ENCODE assay signal across 17 cellular contexts in the genomic region with DNA sequence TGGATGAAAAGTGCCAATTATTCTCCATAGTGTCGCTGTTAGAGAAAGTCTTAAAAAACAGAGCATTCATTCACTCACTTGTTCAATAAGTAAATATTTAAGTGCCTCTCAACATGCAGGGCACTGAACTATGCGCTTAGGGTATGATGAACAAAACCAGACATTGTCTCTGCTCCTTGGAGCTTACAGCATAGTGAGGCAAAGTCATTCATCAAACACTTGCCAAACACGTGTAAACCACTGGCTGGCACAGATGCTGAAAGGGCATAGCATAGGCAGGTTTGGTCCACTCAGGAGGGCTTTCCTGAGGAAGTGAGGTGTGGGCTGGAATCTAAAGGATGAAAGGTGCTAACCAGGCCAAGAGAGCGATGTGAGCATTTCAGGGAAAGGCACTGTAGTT. TPM values are rescaled to one million over a fixed set of nuclear protein-coding genes. Genes with fewer than 3 reads are reported as not detected.
A peak's percentile ranks its signal among the peaks of the same experiment; 100 is the strongest.
DNase-seq lines count a peak whose midpoint lies in the region; ATAC-seq and TF ChIP-seq lines count a peak whose summit lies in the region.
"Had no signal": no experiment of that assay in that cellular context is flagged by ENCODE, and none has a peak within 500 bp of the region (broad histone marks: within the 10 kb centered on the region; RNA-seq: fewer than 3 reads in every experiment).

No MANE protein-coding gene starts in this region.

- no peaks in the 10 kb centered on the region for H3K27me3 Mint-ChIP-seq in activated naive CD8-positive, alpha-beta T cell
- peaks cover 4% of the 10 kb centered on the region for H3K27me3 Mint-ChIP-seq in activated naive CD8-positive, alpha-beta T cell treated with anti-CD3 and anti-CD28 coated beads for 36 hours
- H3K27me3 Mint-ChIP-seq in memory B cell: no peaks in the 10 kb centered on the region

- no peak for DNase-seq in activated naive CD8-positive, alpha-beta T cell treated with anti-CD3 and anti-CD28 coated beads for 36 hours
- DNase-seq in memory B cell (ENCODE audit: low spot score in 2 of 2) (no peak), substantia nigra (lab: John Stamatoyannopoulos, UW) (no peak), tibial artery (no peak), testis (no peak)
- DNase-seq in activated CD8-positive, alpha-beta memory T cell treated with anti-CD3 and anti-CD28 coated beads, Interleukin-2, amount 50 U/mL, for 48 hours: no peak
- DNase-seq: CD8-positive, alpha-beta memory T cell; DMS53; GF-D8 had no signal

- H4K20me1 ChIP-seq in OCI-LY3 (ENCODE audit: insufficient read depth, low read length): no peaks in the 10 kb centered on the region
- H4K20me1 ChIP-seq: BLaER1 had no signal

- TF ChIP-seq POLR2A in testis (IDR thresholded peaks at IDR 0.05): no peak

- no peak overlapping the region for H2AFZ ChIP-seq in OCI-LY3 (ENCODE audit: low read depth, low read length)

- H3K27ac ChIP-seq in OCI-LY3 (ENCODE audit: low read length) (no peak overlapping the region), substantia nigra (ENCODE audit: low read depth, low read length, poor library complexity, severe bottlenecking) (no peak overlapping the region), tibial artery (no peak overlapping the region), testis (no peak overlapping the region)
- H3K27ac ChIP-seq: 22Rv1, BLaER1, HL-60 had no signal

- H3K9me3 Mint-ChIP-seq in activated naive CD8-positive, alpha-beta T cell (ENCODE audit: low read depth): no peaks in the 10 kb centered on the region
- H3K9me3 Mint-ChIP-seq in activated naive CD8-positive, alpha-beta T cell treated with anti-CD3 and anti-CD28 coated beads for 36 hours: no peaks in the 10 kb centered on the region
- H3K9me3 Mint-ChIP-seq in memory B cell: no peaks in the 10 kb centered on the region
- H3K9me3 Mint-ChIP-seq: IgD-negative memory B cell had no signal

- peak overlapping the region; percentile 37 for H3K4me2 ChIP-seq in OCI-LY3 (ENCODE audit: low read length)
- H3K4me2 ChIP-seq: BLaER1 had no signal

- no peak overlapping the region; the same call in 1 of the 2 replicates for H3K9ac ChIP-seq in OCI-LY3 (ENCODE audit: low read length)
- H3K9ac ChIP-seq: BLaER1 had no signal

- TF ChIP-seq CTCF in OCI-LY3 (IDR thresholded peaks at IDR 0.05; ENCODE audit: low read depth, low read length): no peak
- no peak for TF ChIP-seq CTCF in tibial artery (IDR thresholded peaks at IDR 0.05)
- no peak for TF ChIP-seq CTCF in testis (IDR thresholded peaks at IDR 0.05)

- H3K9me3 ChIP-seq in OCI-LY3 (ENCODE audit: insufficient read depth, low read length): no peaks in the 10 kb centered on the region
- no peaks in the 10 kb centered on the region for H3K9me3 ChIP-seq in tibial artery
- no peaks in the 10 kb centered on the region for H3K9me3 ChIP-seq in testis
- H3K9me3 ChIP-seq: BLaER1 had no signal

- H3K4me3 Mint-ChIP-seq in activated naive CD8-positive, alpha-beta T cell: no peak overlapping the region
- H3K4me3 Mint-ChIP-seq in activated naive CD8-positive, alpha-beta T cell treated with anti-CD3 and anti-CD28 coated beads for 36 hours: no peak overlapping the region
- no peak overlapping the region for H3K4me3 Mint-ChIP-seq in memory B cell
- H3K4me3 Mint-ChIP-seq: CD8-positive, alpha-beta memory T cell had no signal

- H3K27ac Mint-ChIP-seq in activated naive CD8-positive, alpha-beta T cell: peak overlapping the region; percentile 19
- H3K27ac Mint-ChIP-seq in activated naive CD8-positive, alpha-beta T cell treated with anti-CD3 and anti-CD28 coated beads for 36 hours: no peak overlapping the region
- H3K27ac Mint-ChIP-seq in memory B cell: peak overlapping the region; percentile 18

- no peak for ATAC-seq in memory B cell (ENCODE audit: low read depth)
- ATAC-seq: HCT116 had no signal

- peaks cover 9% of the 10 kb centered on the region for H3K4me1 Mint-ChIP-seq in activated naive CD8-positive, alpha-beta T cell (ENCODE audit: low read depth)
- H3K4me1 Mint-ChIP-seq in activated naive CD8-positive, alpha-beta T cell treated with anti-CD3 and anti-CD28 coated beads for 36 hours: peaks cover 14% of the 10 kb centered on the region
- peaks cover 22% of the 10 kb centered on the region for H3K4me1 Mint-ChIP-seq in memory B cell

- H3K4me3 ChIP-seq in OCI-LY3 (ENCODE audit: low read length) (no peak overlapping the region; the same call in 1 of the 2 replicates), tibial artery (no peak overlapping the region), testis (no peak overlapping the region)
- H3K4me3 ChIP-seq: BLaER1 had no signal

- no peaks in the 10 kb centered on the region for H3K36me3 ChIP-seq in OCI-LY3 (replicated peaks; ENCODE audit: low read depth, low read length)
- H3K36me3 ChIP-seq in tibial artery: no peaks in the 10 kb centered on the region
- H3K36me3 ChIP-seq in testis (ENCODE audit: low read depth, missing control alignments): no peaks in the 10 kb centered on the region
- H3K36me3 ChIP-seq: BLaER1 had no signal

- intact Hi-C loops in tibial artery (cut with DNase I; ENCODE audit: low total_unique reads) (loop anchor here (5.0 kb wide), 2 partner anchors 63 to 138 kb away; no protein-coding TSS in a partner anchor), testis (cut with DNase I; ENCODE audit: low total_unique reads) (loop anchor here (5.0 kb wide), 1 partner anchor 133 kb away; no protein-coding TSS in a partner anchor)

- 77 to 83% methylated on average over 4 of the region's 4 CpGs for WGBS in testis, 2 donors

- H3K4me1 ChIP-seq in OCI-LY3 (ENCODE audit: low read length) (peaks cover 54% of the 10 kb centered on the region), tibial artery (peaks cover 0 to 13% (median 7%) of the 10 kb centered on the region in 4 donors), testis (no peaks in the 10 kb centered on the region)

- no peaks in the 10 kb centered on the region for H3K79me2 ChIP-seq in OCI-LY3 (ENCODE audit: low read length)

- no peaks in the 10 kb centered on the region for H3K36me3 Mint-ChIP-seq in activated naive CD8-positive, alpha-beta T cell
- no peaks in the 10 kb centered on the region for H3K36me3 Mint-ChIP-seq in activated naive CD8-positive, alpha-beta T cell treated with anti-CD3 and anti-CD28 coated beads for 36 hours
- H3K36me3 Mint-ChIP-seq in memory B cell: no peaks in the 10 kb centered on the region
- H3K36me3 Mint-ChIP-seq: CD8-positive, alpha-beta memory T cell had no signal

- H3K27me3 ChIP-seq in OCI-LY3 (ENCODE audit: low read depth, low read length) (peaks cover 16% of the 10 kb centered on the region), tibial artery (no peaks in the 10 kb centered on the region), testis (no peaks in the 10 kb centered on the region)

RNA-seq across cellular contexts. Expression of gene RD3, which starts 27.6 kb away (rescaled TPM):
- total RNA-seq in activated naive CD8-positive, alpha-beta T cell treated with anti-CD3 and anti-CD28 coated beads for 36 hours: not detected
- under 1 TPM in 1 of 2 donors, not detected in 1; 0.19 TPM for total RNA-seq in testis
- polyA plus RNA-seq in testis (ENCODE audit: insufficient read depth, low read depth, low replicate concordance): not detected
- total RNA-seq: A673; CD8-positive, alpha-beta memory T cell had no signal
- polyA plus RNA-seq: CD8-positive, alpha-beta memory T cell; IgD-negative memory B cell had no signal

RNA-seq across cellular contexts. Expression of gene SLC30A1, which starts 59.4 kb away (rescaled TPM):
- 10 to 100 TPM; 11.3 to 12.1 TPM for total RNA-seq in activated naive CD8-positive, alpha-beta T cell treated with anti-CD3 and anti-CD28 coated beads for 36 hours
- total RNA-seq in testis: 10 to 100 TPM; 29.4 to 33.3 TPM
- polyA plus RNA-seq in testis (ENCODE audit: insufficient read depth, low read depth, low replicate concordance): 37.3 TPM
